1 cellular context compared by ENCODE assay signal in the genomic region with DNA sequence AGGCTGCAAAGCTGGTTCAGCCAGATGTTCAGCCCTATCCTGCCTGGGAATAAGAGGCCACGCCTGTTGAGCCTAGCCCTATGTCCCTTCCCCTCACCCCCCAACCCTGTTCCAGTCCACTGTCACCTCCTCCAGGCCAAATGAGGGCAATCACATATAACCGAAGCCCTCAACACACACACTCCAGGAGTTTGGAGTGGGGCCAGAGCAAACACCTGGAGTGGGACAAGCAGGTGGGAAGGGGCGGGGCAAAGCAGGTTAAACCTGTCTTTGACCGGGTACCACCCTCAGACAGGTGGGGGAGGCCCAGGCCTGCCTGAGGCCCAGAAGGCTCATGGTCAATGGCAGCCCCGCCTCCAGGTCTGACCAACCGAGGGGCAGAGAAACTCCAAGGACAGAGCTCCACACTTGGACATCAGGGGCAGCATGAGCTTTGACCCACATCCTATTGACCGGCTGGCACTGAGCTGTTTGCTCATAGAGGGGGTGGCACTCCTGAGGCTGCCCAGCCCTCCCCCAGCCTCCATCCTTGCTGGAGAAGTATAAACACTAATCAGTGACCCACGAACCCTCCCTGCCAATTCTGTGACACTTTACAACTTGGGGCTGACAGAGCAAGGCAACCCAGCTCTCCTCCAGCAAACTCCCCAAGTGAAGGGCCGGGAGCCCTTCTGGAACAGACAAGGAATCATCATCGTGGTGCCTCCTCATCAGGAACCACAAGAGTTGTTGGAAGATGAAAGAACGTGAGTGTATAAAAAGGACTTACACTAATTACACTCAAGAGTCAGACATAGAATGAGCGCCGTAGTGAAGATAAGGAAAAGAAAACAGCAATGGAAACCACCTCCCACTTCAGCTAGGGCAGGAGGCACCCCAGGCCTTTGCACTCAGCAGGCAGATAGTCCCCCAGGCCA.
TF ChIP-seq lines count a peak whose summit lies in the region.

No MANE protein-coding gene starts in this region.

TF ChIP-seq in HepG2, 621 proteins besides CTCF, POLR2A, EP300 and RAD21 (continued from another document and continues in another):
- TF ChIP-seq, protein P1, sequence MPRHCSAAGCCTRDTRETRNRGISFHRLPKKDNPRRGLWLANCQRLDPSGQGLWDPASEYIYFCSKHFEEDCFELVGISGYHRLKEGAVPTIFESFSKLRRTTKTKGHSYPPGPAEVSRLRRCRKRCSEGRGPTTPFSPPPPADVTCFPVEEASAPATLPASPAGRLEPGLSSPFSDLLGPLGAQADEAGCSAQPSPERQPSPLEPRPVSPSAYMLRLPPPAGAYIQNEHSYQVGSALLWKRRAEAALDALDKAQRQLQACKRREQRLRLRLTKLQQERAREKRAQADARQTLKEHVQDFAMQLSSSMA (CRISPR knock-in tag; IDR thresholded peaks at IDR 0.05): 0 out of 2 replicates have a peak, but pooled peaks have one; percentile 58
- TF ChIP-seq PPARG (CRISPR knock-in tag; conservative IDR thresholded peaks at IDR 0.05) (peak; percentile 96), SIX4 (CRISPR knock-in tag; IDR thresholded peaks at IDR 0.05) (no peak), PRMT3 (CRISPR knock-in tag; IDR thresholded peaks at IDR 0.05; ENCODE audit: borderline replicate concordance, low read depth) (peak; percentile 92; the same call in 1 of the 2 replicates), CCDC6 (CRISPR knock-in tag; IDR thresholded peaks at IDR 0.05) (peak; percentile 83; the same call in 1 of the 2 replicates), SP5 (CRISPR knock-in tag; IDR thresholded peaks at IDR 0.05; ENCODE audit: borderline replicate concordance, low read depth) (peak; percentile 98), JUN (CRISPR knock-in tag; IDR thresholded peaks at IDR 0.05) (0 out of 2 replicates have a peak, but pooled peaks have one; percentile 29), MAFF (IDR thresholded peaks at IDR 0.05; ENCODE audit: low read depth, low read length) (no peak), ZNF530 (CRISPR knock-in tag; IDR thresholded peaks at IDR 0.05; ENCODE audit: low read depth) (no peak), ZNF501 (CRISPR knock-in tag; IDR thresholded peaks at IDR 0.05) (peak; percentile 73), SSRP1 (CRISPR knock-in tag; IDR thresholded peaks at IDR 0.05) (peak; percentile 71), ZFX (CRISPR knock-in tag; IDR thresholded peaks at IDR 0.05; ENCODE audit: low read depth) (peak; percentile 2; the same call in 1 of the 2 replicates), PHF5A (CRISPR knock-in tag; IDR thresholded peaks at IDR 0.05; ENCODE audit: low read depth, unreplicated experiment) (peak; percentile 30), HMG20A (CRISPR knock-in tag; IDR thresholded peaks at IDR 0.05; ENCODE audit: borderline replicate concordance) (peak; percentile 61), YEATS2 (CRISPR knock-in tag; IDR thresholded peaks at IDR 0.05; ENCODE audit: borderline replicate concordance) (0 out of 2 replicates have a peak, but pooled peaks have one; percentile 36), FOXM1 (CRISPR knock-in tag; IDR thresholded peaks at IDR 0.05) (no peak), ZBTB3 (CRISPR knock-in tag; IDR thresholded peaks at IDR 0.05; ENCODE audit: borderline replicate concordance, low read depth) (0 out of 2 replicates have a peak, but pooled peaks have one; percentile 20), ZNF121 (CRISPR knock-in tag; IDR thresholded peaks at IDR 0.05) (no peak)
- TF ChIP-seq, protein P2, sequence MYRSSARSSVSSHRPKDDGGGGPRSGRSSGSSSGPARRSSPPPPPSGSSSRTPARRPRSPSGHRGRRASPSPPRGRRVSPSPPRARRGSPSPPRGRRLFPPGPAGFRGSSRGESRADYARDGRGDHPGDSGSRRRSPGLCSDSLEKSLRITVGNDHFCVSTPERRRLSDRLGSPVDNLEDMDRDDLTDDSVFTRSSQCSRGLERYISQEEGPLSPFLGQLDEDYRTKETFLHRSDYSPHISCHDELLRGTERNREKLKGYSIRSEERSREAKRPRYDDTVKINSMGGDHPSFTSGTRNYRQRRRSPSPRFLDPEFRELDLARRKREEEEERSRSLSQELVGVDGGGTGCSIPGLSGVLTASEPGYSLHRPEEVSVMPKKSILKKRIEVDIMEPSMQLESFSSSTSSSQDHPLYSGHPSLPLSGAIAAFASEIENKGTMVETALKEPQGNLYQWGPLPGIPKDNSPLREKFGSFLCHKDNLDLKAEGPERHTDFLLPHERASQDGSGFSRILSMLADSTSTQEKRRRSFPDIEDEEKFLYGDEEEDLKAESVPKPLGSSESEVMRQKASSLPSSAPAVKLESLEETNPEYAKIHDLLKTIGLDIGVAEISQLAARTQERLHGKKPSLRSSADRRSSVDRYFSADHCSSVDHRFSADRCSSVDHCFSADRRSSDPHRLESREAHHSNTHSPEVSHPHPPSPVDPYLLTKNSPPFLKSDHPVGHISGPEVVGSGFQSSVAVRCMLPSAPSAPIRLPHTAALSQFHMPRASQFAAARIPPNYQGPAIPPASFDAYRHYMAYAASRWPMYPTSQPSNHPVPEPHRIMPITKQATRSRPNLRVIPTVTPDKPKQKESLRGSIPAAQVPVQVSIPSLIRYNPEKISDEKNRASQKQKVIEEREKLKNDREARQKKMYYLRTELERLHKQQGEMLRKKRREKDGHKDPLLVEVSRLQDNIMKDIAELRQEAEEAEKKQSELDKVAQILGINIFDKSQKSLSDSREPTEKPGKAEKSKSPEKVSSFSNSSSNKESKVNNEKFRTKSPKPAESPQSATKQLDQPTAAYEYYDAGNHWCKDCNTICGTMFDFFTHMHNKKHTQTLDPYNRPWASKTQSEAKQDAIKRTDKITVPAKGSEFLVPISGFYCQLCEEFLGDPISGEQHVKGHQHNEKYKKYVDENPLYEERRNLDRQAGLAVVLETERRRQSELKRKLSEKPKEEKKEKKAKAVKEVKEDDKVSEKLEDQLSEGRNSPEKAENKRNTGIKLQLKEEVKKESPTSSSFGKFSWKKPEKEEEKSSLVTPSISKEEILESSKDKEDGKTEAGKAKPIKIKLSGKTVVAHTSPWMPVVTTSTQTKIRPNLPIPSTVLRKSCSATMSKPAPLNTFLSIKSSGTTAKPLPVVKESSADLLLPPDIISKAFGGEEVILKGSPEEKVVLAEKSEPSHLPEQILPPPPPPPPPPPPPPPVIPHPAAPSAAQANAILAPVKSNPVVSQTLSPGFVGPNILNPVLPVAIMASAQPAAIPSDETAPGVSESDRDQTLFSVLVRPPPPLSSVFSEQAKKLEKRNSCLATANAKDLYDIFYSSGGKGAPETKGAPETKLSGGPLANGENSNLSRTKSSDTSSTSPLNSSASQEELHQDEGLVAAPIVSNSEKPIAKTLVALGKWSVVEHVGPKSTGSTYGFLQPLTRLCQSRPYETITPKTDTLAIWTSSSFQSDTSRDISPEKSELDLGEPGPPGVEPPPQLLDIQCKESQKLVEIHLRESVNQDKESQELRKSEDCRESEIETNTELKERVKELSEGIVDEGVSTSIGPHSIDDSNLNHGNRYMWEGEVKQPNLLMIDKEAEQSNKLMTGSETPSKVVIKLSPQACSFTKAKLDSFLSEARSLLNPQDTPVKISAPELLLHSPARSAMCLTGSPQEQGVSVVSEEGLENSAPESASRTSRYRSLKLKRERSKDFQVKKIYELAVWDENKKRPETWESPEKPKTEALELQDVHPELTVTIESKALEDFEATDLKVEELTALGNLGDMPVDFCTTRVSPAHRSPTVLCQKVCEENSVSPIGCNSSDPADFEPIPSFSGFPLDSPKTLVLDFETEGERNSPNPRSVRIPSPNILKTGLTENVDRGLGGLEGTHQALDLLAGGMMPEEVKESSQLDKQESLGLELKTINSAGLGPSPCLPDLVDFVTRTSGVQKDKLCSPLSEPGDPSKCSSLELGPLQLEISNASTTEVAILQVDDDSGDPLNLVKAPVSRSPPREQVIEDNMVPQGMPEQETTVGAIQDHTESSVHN (CRISPR knock-in tag; IDR thresholded peaks at IDR 0.05): no peak
- TF ChIP-seq, protein P3, sequence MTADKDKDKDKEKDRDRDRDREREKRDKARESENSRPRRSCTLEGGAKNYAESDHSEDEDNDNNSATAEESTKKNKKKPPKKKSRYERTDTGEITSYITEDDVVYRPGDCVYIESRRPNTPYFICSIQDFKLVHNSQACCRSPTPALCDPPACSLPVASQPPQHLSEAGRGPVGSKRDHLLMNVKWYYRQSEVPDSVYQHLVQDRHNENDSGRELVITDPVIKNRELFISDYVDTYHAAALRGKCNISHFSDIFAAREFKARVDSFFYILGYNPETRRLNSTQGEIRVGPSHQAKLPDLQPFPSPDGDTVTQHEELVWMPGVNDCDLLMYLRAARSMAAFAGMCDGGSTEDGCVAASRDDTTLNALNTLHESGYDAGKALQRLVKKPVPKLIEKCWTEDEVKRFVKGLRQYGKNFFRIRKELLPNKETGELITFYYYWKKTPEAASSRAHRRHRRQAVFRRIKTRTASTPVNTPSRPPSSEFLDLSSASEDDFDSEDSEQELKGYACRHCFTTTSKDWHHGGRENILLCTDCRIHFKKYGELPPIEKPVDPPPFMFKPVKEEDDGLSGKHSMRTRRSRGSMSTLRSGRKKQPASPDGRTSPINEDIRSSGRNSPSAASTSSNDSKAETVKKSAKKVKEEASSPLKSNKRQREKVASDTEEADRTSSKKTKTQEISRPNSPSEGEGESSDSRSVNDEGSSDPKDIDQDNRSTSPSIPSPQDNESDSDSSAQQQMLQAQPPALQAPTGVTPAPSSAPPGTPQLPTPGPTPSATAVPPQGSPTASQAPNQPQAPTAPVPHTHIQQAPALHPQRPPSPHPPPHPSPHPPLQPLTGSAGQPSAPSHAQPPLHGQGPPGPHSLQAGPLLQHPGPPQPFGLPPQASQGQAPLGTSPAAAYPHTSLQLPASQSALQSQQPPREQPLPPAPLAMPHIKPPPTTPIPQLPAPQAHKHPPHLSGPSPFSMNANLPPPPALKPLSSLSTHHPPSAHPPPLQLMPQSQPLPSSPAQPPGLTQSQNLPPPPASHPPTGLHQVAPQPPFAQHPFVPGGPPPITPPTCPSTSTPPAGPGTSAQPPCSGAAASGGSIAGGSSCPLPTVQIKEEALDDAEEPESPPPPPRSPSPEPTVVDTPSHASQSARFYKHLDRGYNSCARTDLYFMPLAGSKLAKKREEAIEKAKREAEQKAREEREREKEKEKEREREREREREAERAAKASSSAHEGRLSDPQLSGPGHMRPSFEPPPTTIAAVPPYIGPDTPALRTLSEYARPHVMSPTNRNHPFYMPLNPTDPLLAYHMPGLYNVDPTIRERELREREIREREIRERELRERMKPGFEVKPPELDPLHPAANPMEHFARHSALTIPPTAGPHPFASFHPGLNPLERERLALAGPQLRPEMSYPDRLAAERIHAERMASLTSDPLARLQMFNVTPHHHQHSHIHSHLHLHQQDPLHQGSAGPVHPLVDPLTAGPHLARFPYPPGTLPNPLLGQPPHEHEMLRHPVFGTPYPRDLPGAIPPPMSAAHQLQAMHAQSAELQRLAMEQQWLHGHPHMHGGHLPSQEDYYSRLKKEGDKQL (CRISPR knock-in tag; IDR thresholded peaks at IDR 0.05; ENCODE audit: low read depth): peak; percentile 63
- TF ChIP-seq, protein P4, sequence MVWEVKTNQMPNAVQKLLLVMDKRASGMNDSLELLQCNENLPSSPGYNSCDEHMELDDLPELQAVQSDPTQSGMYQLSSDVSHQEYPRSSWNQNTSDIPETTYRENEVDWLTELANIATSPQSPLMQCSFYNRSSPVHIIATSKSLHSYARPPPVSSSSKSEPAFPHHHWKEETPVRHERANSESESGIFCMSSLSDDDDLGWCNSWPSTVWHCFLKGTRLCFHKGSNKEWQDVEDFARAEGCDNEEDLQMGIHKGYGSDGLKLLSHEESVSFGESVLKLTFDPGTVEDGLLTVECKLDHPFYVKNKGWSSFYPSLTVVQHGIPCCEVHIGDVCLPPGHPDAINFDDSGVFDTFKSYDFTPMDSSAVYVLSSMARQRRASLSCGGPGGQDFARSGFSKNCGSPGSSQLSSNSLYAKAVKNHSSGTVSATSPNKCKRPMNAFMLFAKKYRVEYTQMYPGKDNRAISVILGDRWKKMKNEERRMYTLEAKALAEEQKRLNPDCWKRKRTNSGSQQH (CRISPR knock-in tag; IDR thresholded peaks at IDR 0.05; ENCODE audit: low read depth): no peak
- TF ChIP-seq, protein P5, sequence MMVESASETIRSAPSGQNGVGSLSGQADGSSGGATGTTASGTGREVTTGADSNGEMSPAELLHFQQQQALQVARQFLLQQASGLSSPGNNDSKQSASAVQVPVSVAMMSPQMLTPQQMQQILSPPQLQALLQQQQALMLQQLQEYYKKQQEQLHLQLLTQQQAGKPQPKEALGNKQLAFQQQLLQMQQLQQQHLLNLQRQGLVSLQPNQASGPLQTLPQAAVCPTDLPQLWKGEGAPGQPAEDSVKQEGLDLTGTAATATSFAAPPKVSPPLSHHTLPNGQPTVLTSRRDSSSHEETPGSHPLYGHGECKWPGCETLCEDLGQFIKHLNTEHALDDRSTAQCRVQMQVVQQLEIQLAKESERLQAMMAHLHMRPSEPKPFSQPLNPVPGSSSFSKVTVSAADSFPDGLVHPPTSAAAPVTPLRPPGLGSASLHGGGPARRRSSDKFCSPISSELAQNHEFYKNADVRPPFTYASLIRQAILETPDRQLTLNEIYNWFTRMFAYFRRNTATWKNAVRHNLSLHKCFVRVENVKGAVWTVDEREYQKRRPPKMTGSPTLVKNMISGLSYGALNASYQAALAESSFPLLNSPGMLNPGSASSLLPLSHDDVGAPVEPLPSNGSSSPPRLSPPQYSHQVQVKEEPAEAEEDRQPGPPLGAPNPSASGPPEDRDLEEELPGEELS (CRISPR knock-in tag; IDR thresholded peaks at IDR 0.05): peak; percentile 77; the same call in 1 of the 2 replicates
- TF ChIP-seq, protein P6, sequence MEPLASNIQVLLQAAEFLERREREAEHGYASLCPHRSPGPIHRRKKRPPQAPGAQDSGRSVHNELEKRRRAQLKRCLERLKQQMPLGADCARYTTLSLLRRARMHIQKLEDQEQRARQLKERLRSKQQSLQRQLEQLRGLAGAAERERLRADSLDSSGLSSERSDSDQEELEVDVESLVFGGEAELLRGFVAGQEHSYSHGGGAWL (CRISPR knock-in tag; IDR thresholded peaks at IDR 0.05): no peak
- TF ChIP-seq, protein P7, sequence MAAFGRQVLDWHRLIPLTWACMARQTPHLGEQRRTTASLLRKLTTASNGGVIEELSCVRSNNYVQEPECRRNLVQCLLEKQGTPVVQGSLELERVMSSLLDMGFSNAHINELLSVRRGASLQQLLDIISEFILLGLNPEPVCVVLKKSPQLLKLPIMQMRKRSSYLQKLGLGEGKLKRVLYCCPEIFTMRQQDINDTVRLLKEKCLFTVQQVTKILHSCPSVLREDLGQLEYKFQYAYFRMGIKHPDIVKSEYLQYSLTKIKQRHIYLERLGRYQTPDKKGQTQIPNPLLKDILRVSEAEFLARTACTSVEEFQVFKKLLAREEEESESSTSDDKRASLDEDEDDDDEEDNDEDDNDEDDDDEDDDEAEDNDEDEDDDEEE (CRISPR knock-in tag; IDR thresholded peaks at IDR 0.05): peak; percentile 82; the same call in 1 of the 2 replicates
- TF ChIP-seq, protein P8, sequence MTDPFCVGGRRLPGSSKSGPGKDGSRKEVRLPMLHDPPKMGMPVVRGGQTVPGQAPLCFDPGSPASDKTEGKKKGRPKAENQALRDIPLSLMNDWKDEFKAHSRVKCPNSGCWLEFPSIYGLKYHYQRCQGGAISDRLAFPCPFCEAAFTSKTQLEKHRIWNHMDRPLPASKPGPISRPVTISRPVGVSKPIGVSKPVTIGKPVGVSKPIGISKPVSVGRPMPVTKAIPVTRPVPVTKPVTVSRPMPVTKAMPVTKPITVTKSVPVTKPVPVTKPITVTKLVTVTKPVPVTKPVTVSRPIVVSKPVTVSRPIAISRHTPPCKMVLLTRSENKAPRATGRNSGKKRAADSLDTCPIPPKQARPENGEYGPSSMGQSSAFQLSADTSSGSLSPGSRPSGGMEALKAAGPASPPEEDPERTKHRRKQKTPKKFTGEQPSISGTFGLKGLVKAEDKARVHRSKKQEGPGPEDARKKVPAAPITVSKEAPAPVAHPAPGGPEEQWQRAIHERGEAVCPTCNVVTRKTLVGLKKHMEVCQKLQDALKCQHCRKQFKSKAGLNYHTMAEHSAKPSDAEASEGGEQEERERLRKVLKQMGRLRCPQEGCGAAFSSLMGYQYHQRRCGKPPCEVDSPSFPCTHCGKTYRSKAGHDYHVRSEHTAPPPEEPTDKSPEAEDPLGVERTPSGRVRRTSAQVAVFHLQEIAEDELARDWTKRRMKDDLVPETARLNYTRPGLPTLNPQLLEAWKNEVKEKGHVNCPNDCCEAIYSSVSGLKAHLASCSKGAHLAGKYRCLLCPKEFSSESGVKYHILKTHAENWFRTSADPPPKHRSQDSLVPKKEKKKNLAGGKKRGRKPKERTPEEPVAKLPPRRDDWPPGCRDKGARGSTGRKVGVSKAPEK (CRISPR knock-in tag; IDR thresholded peaks at IDR 0.05; ENCODE audit: borderline replicate concordance): peak; percentile 62; the same call in 1 of the 2 replicates
